In the genomic region with DNA sequence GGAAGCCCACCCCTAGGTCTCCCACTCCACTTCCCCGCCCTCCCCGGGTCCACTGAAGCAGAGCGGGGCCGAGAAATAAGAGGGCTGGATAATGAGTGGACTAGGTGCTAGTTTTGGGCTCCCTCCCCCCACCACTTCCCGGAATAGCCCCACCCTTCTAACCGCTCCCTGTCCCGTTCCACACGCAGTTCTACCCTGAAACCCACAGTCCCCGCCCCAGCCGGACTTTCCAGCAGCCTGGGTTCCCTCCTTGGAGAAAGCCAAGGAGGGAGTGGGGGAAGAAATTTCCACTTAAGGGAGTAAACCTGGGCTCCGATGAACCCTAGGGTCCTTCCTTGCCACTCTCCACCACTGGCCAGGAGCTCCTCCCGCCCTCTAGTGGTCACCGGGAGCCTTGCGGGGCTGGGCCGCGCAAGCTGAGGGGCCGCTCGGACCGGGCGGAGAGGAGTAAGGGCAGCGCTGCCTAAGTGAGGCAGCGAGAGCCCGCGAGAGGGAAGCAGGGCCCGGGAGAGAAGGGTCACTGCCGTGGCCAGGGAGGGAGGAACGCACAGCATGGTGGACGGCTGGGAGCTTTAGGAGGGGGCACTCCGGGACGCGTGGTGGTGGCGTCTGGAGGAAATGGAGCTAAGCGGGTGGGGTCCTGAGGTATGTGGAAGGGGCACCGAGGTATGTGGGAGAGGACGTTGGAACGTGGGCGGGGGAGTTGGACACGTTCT, we compare ENCODE assay signal across 8 cellular contexts. TPM values are rescaled to one million over a fixed set of nuclear protein-coding genes. Genes with fewer than 3 reads are reported as not detected.
A peak's percentile ranks its signal among the peaks of the same experiment; 100 is the strongest.
DNase-seq lines count a peak whose midpoint lies in the region; ATAC-seq and TF ChIP-seq lines count a peak whose summit lies in the region.

No MANE protein-coding gene starts in this region.

- H3K9me3 ChIP-seq in prostate gland (no peaks in the 10 kb centered on the region), vagina (no peaks in the 10 kb centered on the region)

- POLR2A ChIA-PET in HEK293T (lab: Yijun Ruan, JAX), result interaction anchor here (0.5 to 4.5 kb wide), 30 partner anchors 8 to 1019 kb away, joined by 3 to 96 read pairs (median 5); partner anchors contain the start of genes ADAM15, DPM3, KRTCAP2 and MTX1

- H3K4me1 ChIP-seq in prostate gland (replicated peaks) (peaks cover 19% of the 10 kb centered on the region), vagina (peaks cover 39% of the 10 kb centered on the region)

- intact Hi-C loops in left cardiac atrium (cut with DNase I) (no loop called here), prostate gland (cut with DNase I) (no loop called here), vagina (cut with DNase I) (no loop called here)

- H3K4me3 ChIP-seq in prostate gland (peak overlapping the region; percentile 29 to 40), vagina (peak overlapping the region; percentile 52 to 58)

- ATAC-seq in left cardiac atrium, result peak; percentile 86 to 87

- peak; percentile 87 to 99 (median 92) for TF ChIP-seq CTCF in prostate gland (IDR thresholded peaks at IDR 0.05)
- peak; percentile 79 to 96 (median 90) for TF ChIP-seq CTCF in vagina (IDR thresholded peaks at IDR 0.05)

- H3K36me3 ChIP-seq in prostate gland (no peaks in the 10 kb centered on the region), vagina (peaks cover 0 to 4% of the 10 kb centered on the region in 2 donors)

- TF ChIP-seq POLR2A in prostate gland (IDR thresholded peaks at IDR 0.05), result peak; percentile 64
- no peak for TF ChIP-seq POLR2A in vagina (IDR thresholded peaks at IDR 0.05)

- peak overlapping the region; percentile 73 to 82 for H3K27ac ChIP-seq in prostate gland
- peak overlapping the region; percentile 85 for H3K27ac ChIP-seq in vagina

- CTCF ChIA-PET in HEK293T (lab: Yijun Ruan, JAX), result interaction anchor here (0.6 to 2.6 kb wide), 26 partner anchors 9 to 571 kb away, joined by 3 to 26 read pairs (median 6); partner anchors contain the start of gene KRTCAP2

- H3K27me3 ChIP-seq in prostate gland (replicated peaks; ENCODE audit: insufficient read depth), result no peaks in the 10 kb centered on the region
- no peaks in the 10 kb centered on the region for H3K27me3 ChIP-seq in vagina

- DNase-seq in GM03348 (ENCODE audit: low spot score) (peak; percentile 93), HEK293T (ENCODE audit: extremely low spot score) (peak; percentile 93), NCI-H1105 treated with DMSO at 0.1 percent for 48 hours (lab: John Stamatoyannopoulos, UW) (peak; percentile 86), T follicular helper cell (ENCODE audit: low read depth) (peak; percentile 39), amniotic epithelial cell (ENCODE audit: low read depth) (peak; percentile 85), left cardiac atrium (peak; percentile 94), prostate gland (ENCODE audit: low spot score) (peak; percentile 75), vagina (ENCODE audit: extremely low spot score in 2 of 2) (no peak)

- WGBS in prostate gland, result 1% methylated on average over 38 of the region's 38 CpGs

TF ChIP-seq in HEK293T, 16 proteins besides CTCF, POLR2A, EP300 and RAD21:
- peak; percentile 41; the same call in 1 of the 2 replicates for TF ChIP-seq ELF4 (IDR thresholded peaks at IDR 0.05)
- TF ChIP-seq CTBP1 (IDR thresholded peaks at IDR 0.05; ENCODE audit: borderline replicate concordance), result 0 out of 2 replicates have a peak, but pooled peaks have one; percentile 19
- TF ChIP-seq ARNT (IDR thresholded peaks at IDR 0.05), result no peak

RNA-seq across cellular contexts. Expression of gene THBS3, which starts 14.3 kb away (rescaled TPM):
- 10 to 100 TPM; 17.9 to 18.6 TPM for total RNA-seq in left cardiac atrium
- total RNA-seq in prostate gland, result 10 to 100 TPM; 13.1 to 38.5 TPM
- total RNA-seq in vagina, result 27.3 TPM

RNA-seq across cellular contexts. Expression of gene MTX1, which starts 15.1 kb away (rescaled TPM):
- total RNA-seq in left cardiac atrium, result 10 to 100 TPM; 19.7 to 25.5 TPM
- 10 to 100 TPM; 49.6 to 57.1 TPM for total RNA-seq in prostate gland
- total RNA-seq in vagina, result 29.5 TPM

RNA-seq across cellular contexts. Expression of gene TRIM46, which starts 19.8 kb away (rescaled TPM):
- total RNA-seq in left cardiac atrium (under 1 TPM; 0.15 to 0.21 TPM), prostate gland (1 to 10 TPM in 1 of 2 donors, under 1 TPM in 1; 0.14 to 1.6 TPM), vagina (2.7 TPM)

RNA-seq across cellular contexts. Expression of gene KRTCAP2, which starts 20.3 kb away (rescaled TPM):
- total RNA-seq in left cardiac atrium (100 to 1,000 TPM; 143 to 156 TPM), prostate gland (100 to 1,000 TPM; 111 to 236 TPM), vagina (117 TPM)

RNA-seq across cellular contexts. Expression of gene DPM3, which starts 53.1 kb away (rescaled TPM):
- 10 to 100 TPM; 65.8 to 78.6 TPM for total RNA-seq in left cardiac atrium
- 10 to 100 TPM; 93.6 to 97.0 TPM for total RNA-seq in prostate gland
- 114 TPM for total RNA-seq in vagina

Comparison
In these comparisons a context has a peak if more than half of its experiments do, and no peak if none do; other contexts are left out.
1. DNase-seq: peak in GM03348 (single experiment), HEK293T (single experiment), NCI-H1105 treated with DMSO at 0.1 percent for 48 hours (single experiment), T follicular helper cell (single experiment), amniotic epithelial cell (single experiment), left cardiac atrium (single experiment) and prostate gland (single experiment); none in vagina (0 of 2).